Comparison of ENCODE assay signal across 27 cellular contexts in genomic region chr15:28726102-28726501, GRCh38. TPM values are rescaled to one million over a fixed set of nuclear protein-coding genes. Genes with fewer than 3 reads are reported as not detected.
"Had no signal": no experiment of that assay in that cellular context is flagged by ENCODE, and none has a peak within 500 bp of the region (broad histone marks: within the 10 kb centered on the region; RNA-seq: fewer than 3 reads in every experiment).

No MANE protein-coding gene starts in this region.

- H3K27ac ChIP-seq: colonic mucosa, coronary artery, dorsolateral prefrontal cortex, epithelial cell of prostate, esophagus muscularis mucosa, esophagus squamous epithelium, foreskin keratinocyte, gastrocnemius medialis, gastroesophageal sphincter, heart left ventricle, heart right ventricle, hepatocyte had no signal

- ATAC-seq: effector memory CD8-positive, alpha-beta T cell; esophagus mucosa; foreskin keratinocyte; gastrocnemius medialis; gastroesophageal sphincter; heart left ventricle; heart right ventricle had no signal

- H3K4me3 ChIP-seq: colonic mucosa, coronary artery, dorsolateral prefrontal cortex, esophagus muscularis mucosa, esophagus squamous epithelium, gastrocnemius medialis, gastroesophageal sphincter, heart left ventricle, heart right ventricle, hepatocyte had no signal

- H3K4me1 ChIP-seq: colonic mucosa, esophagus muscularis mucosa, esophagus squamous epithelium, foreskin keratinocyte, gastrocnemius medialis, gastroesophageal sphincter, heart left ventricle had no signal

- DNase-seq: colonic mucosa; cortex of kidney; dermis blood vessel endothelial cell; dorsolateral prefrontal cortex; effector CD4-positive, alpha-beta T cell; effector CD8-positive, alpha-beta T cell; effector memory CD4-positive, alpha-beta T cell; effector memory CD8-positive, alpha-beta T cell; erythroblast; esophagus squamous epithelium; foreskin fibroblast; foreskin keratinocyte; foreskin melanocyte; gastrocnemius medialis; glutamatergic neuron; head of caudate nucleus; heart left ventricle; heart right ventricle had no signal

- H3K9me3 ChIP-seq: colonic mucosa, esophagus muscularis mucosa, esophagus squamous epithelium, gastrocnemius medialis, gastroesophageal sphincter, heart left ventricle, heart right ventricle had no signal

- FAIRE-seq: endometrium, endothelial cell of umbilical vein, frontal cortex had no signal

- H3K36me3 ChIP-seq: colonic mucosa, esophagus muscularis mucosa, esophagus squamous epithelium, gastrocnemius medialis, gastroesophageal sphincter, heart left ventricle, heart right ventricle had no signal

RNA-seq across cellular contexts. Expression of gene GOLGA8M, which starts 13.9 kb away (rescaled TPM):
- total RNA-seq: foreskin keratinocyte, hepatocyte had no signal
- polyA plus RNA-seq: foreskin keratinocyte, hepatocyte had no signal
